Comparison of ENCODE assay signal across 10 cellular contexts in the genomic region with DNA sequence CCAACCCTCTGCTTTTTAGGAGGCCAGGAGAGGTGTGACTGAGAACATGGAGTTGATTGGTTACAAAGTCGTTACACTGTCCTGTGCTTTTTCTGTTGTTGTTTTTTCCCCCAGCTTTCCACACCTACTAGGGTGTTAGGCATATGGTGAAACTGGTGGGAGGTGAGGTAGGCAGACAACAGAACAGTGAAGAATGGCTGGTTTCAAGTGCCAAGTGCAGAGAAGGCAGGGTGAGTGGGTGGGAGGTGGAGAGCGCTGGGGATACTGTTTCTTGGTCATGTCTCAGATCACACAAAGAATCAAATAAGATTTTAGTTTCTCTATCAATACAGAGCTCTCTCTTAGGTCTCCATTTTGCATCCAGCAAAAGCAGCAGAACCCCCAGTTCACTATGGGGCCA. TPM values are rescaled to one million over a fixed set of nuclear protein-coding genes. Genes with fewer than 3 reads are reported as not detected.
DNase-seq lines count a peak whose midpoint lies in the region; ATAC-seq, FAIRE-seq and TF ChIP-seq lines count a peak whose summit lies in the region.
"Had no signal": no experiment of that assay in that cellular context is flagged by ENCODE, and none has a peak within 500 bp of the region (broad histone marks: within the 10 kb centered on the region; RNA-seq: fewer than 3 reads in every experiment).

No MANE protein-coding gene starts in this region.

- H3K4me3 ChIP-seq in GM12878 (no peak overlapping the region), neural cell (ENCODE audit: low read length) (peak overlapping the region; percentile 98)
- H3K4me3 ChIP-seq: lung had no signal

- H3K27me3 ChIP-seq in GM12878 (replicated peaks in 1 of 2; ENCODE audit: control insufficient read depth in 2 of 2, insufficient read depth in 2 of 2, low read length in 1 of 2) (no peaks in the 10 kb centered on the region), neural cell (ENCODE audit: insufficient read depth, low read depth, low read length) (no peaks in the 10 kb centered on the region)

- CTCF ChIA-PET in GM12878 (lab: Yijun Ruan, JAX), result interaction anchor here (0.7 to 1.2 kb wide), 4 partner anchors 9 to 398 kb away, joined by 3 to 6 read pairs (median 4); no protein-coding TSS in a partner anchor
- CTCF ChIA-PET in HEK293T (lab: Yijun Ruan, JAX), result no interaction called here

- H3K27ac ChIP-seq in GM12878 (ENCODE audit: control insufficient read depth, insufficient read depth) (no peak overlapping the region), neural cell (ENCODE audit: low read length) (peak overlapping the region; percentile 82), temporal lobe (ENCODE audit: low read depth, low read length) (peak overlapping the region; percentile 84)

- H3K9ac ChIP-seq in GM12878 (ENCODE audit: control insufficient read depth, insufficient read depth, low read length), result no peak overlapping the region
- H3K9ac ChIP-seq in neural cell (ENCODE audit: low read length), result peak overlapping the region; percentile 96

- TF ChIP-seq RAD21 in GM12878 (IDR thresholded peaks at IDR 0.05; ENCODE audit: insufficient read depth, low read depth, low read length) (no peak), neural cell (conservative IDR thresholded peaks at IDR 0.05) (no peak)

- 0 out of 4 replicates have a peak, but pooled peaks of 1 of the 2 experiments have one; percentile 30 for TF ChIP-seq EP300 in GM12878 (IDR thresholded peaks at IDR 0.05; ENCODE audit: borderline replicate concordance in 1 of 2, control insufficient read depth in 1 of 2, low read depth in 2 of 2, low read length in 2 of 2)
- no peak for TF ChIP-seq EP300 in neural cell (conservative IDR thresholded peaks at IDR 0.05; ENCODE audit: poor library complexity, severe bottlenecking)

- no peaks in the 10 kb centered on the region for H4K20me1 ChIP-seq in GM12878 (ENCODE audit: control insufficient read depth, insufficient read depth)
- H4K20me1 ChIP-seq in neural cell (ENCODE audit: insufficient read depth), result peaks cover 10% of the 10 kb centered on the region

- intact Hi-C loops in GM12878 (cut with micrococcal nuclease; ENCODE audit: unreplicated experiment), result loop anchor here (5.0 to 10.0 kb wide), 2 partner anchors 43 to 135 kb away; a partner anchor contains a TSS

- H3K36me3 ChIP-seq in GM12878 (ENCODE audit: control insufficient read depth in 2 of 2, insufficient read depth in 2 of 2, low read length in 1 of 2) (no peaks in the 10 kb centered on the region), neural cell (ENCODE audit: insufficient read depth, low read length) (no peaks in the 10 kb centered on the region)

- no peak for DNase-seq in activated CD4-positive, CD25-positive, alpha-beta regulatory T cell (lab: John Stamatoyannopoulos, UW)
- DNase-seq in GM12878 (ENCODE audit: low read depth, low spot score) (no peak), HEK293T (ENCODE audit: extremely low spot score) (no peak)
- DNase-seq: ACHN had no signal

- no peaks in the 10 kb centered on the region for H3K9me3 ChIP-seq in GM12878 (replicated peaks; ENCODE audit: control insufficient read depth, insufficient read depth, low read length)
- no peaks in the 10 kb centered on the region for H3K9me3 ChIP-seq in neural cell (ENCODE audit: low read length)

- peaks cover 22% of the 10 kb centered on the region for H3K79me2 ChIP-seq in GM12878 (ENCODE audit: control insufficient read depth, insufficient read depth, low read length)
- H3K79me2 ChIP-seq in neural cell (replicated peaks; ENCODE audit: insufficient read depth, low read length), result peaks cover 28% of the 10 kb centered on the region

- POLR2A ChIA-PET in GM12878 (lab: Charles Lee) (interaction anchor here (0.5 to 3.8 kb wide), 12 partner anchors 10 to 195 kb away, joined by 3 to 19 read pairs (median 6); a partner anchor contains a TSS), HEK293T (lab: Yijun Ruan, JAX) (interaction anchor here (0.6 to 3.2 kb wide), 6 partner anchors 9 to 222 kb away, joined by 3 to 22 read pairs (median 3); a partner anchor contains a TSS)

- 26% methylated on average over 2 of the region's 2 CpGs for WGBS in GM12878 (ENCODE audit: insufficient coverage, insufficient replicate concordance, low lambda C conversion rate, missing lambda C conversion rate)

- peaks cover 11% of the 10 kb centered on the region for H3K4me1 ChIP-seq in GM12878 (ENCODE audit: control insufficient read depth, insufficient read depth, low read length)

- RAD21 ChIA-PET in GM12878 (lab: Charles Lee; ENCODE audit: unreplicated experiment), result interaction anchor here (0.9 to 2.2 kb wide), 9 partner anchors 9 to 268 kb away, joined by 3 to 12 read pairs (median 5); a partner anchor contains a TSS

- ATAC-seq in activated CD4-positive, CD25-positive, alpha-beta regulatory T cell treated with anti-CD3 and anti-CD28 coated beads, Interleukin-2, amount 50 U/mL, for 24 hours, result peak; percentile 10 to 25
- ATAC-seq in GM12878, result no peak
- ATAC-seq in HG03520 (IDR thresholded peaks at IDR 0.05; ENCODE audit: unreplicated experiment), result no peak
- ATAC-seq in HG02884 (IDR thresholded peaks at IDR 0.05; ENCODE audit: unreplicated experiment), result no peak

- no peak overlapping the region for H3K4me2 ChIP-seq in GM12878 (ENCODE audit: control insufficient read depth, insufficient read depth)
- H3K4me2 ChIP-seq in neural cell (ENCODE audit: low read length), result peak overlapping the region; percentile 87

- SMC1A ChIA-PET in GM12878 (lab: Charles Lee; ENCODE audit: uncharacterized antibody, unreplicated experiment), result interaction anchor here (0.6 to 4.5 kb wide), 10 partner anchors 8 to 131 kb away, joined by 3 to 20 read pairs (median 6); a partner anchor contains a TSS

- no TSS peak for BruUV-seq in GM12878 (replicated peaks; lab: Mats Ljungman, UMichigan)

- TF ChIP-seq POLR2A in GM12878 (IDR thresholded peaks at IDR 0.05; ENCODE audit: low read depth, low read length), result no peak

- H3F3A ChIP-seq in neural cell (ENCODE audit: insufficient read depth, low read length, poor library complexity, severe bottlenecking), result peaks cover 12% of the 10 kb centered on the region

- TF ChIP-seq CTCF in GM12878 (IDR thresholded peaks at IDR 0.05 in 2 of 3, conservative IDR thresholded peaks at IDR 0.05 in 1 of 3; ENCODE audit: control insufficient read depth in 2 of 3, extremely low read depth in 1 of 3, insufficient read depth in 1 of 3, low read depth in 3 of 3, low read length in 3 of 3) (no peak), neural cell (IDR thresholded peaks at IDR 0.05; ENCODE audit: poor library complexity, severe bottlenecking) (no peak)

- H3K9me2 ChIP-seq in neural cell (ENCODE audit: insufficient read depth, low read length), result no peaks in the 10 kb centered on the region

- no peak for FAIRE-seq in GM12878 (lab: Jason Lieb, UNC)

- H2AFZ ChIP-seq in GM12878 (ENCODE audit: control insufficient read depth, low read depth, low read length) (no peak overlapping the region), neural cell (ENCODE audit: low read depth, low read length) (peak overlapping the region; percentile 35)

- in situ Hi-C loops in GM12878 (cut with MboI), result no loop called here

TF ChIP-seq in GM12878, 131 proteins besides CTCF, POLR2A, EP300 and RAD21 (continues in another document):
- TF ChIP-seq IKZF2 (IDR thresholded peaks at IDR 0.05) (peak; percentile 55 to 75; a peak in 2 of 4 replicates), ATF7 (IDR thresholded peaks at IDR 0.05; ENCODE audit: low read depth) (peak; percentile 67)

TF ChIP-seq in neural cell, 6 proteins besides CTCF, POLR2A, EP300 and RAD21 (continues in another document):
- TF ChIP-seq EZH2 (IDR thresholded peaks at IDR 0.05; ENCODE audit: borderline replicate concordance, insufficient read depth, low read length, poor library complexity, severe bottlenecking), result no peak

RNA-seq across cellular contexts. Expression of a gene that starts 2.2 kb away (rescaled TPM):
- 455 and 507 TPM in 2 replicates for total RNA-seq in GM12878 (2013; cell fraction: nucleolus; rRNA removed)
- total RNA-seq in GM12878 (2014; rRNA removed) (117 and 149 TPM in 2 replicates), GM12878 (2014; rRNA removed; fragmentation: Illumina TruSeq; extraction: Trizol) (72.8 and 76.4 TPM in 2 replicates), GM12878 (2021) (151 and 156 TPM in 2 replicates), temporal lobe (862 TPM)
- 62.4 TPM for polyA plus RNA-seq in GM12878 (2011; ENCODE audit: low read depth)
- polyA plus RNA-seq in GM12878 (2011; rRNA removed) (77.5 and 123 TPM in 2 replicates), GM12878 (2014; fragmentation: Illumina TruSeq; extraction: Trizol) (52.9 and 70.9 TPM in 2 replicates), GM12878 (2014; fragmentation: Nextera tagmentation; extraction: Ambion mirVana) (10 to 100 TPM; 18.7 to 46.9 TPM), GM12878 (2014; rRNA removed) (104 and 116 TPM in 2 replicates), GM12878 (2016; fragmentation: Nextera tagmentation; extraction: Ambion mirVana) (10 to 100 TPM; 65.0 to 66.1 TPM), neural cell (287 and 353 TPM in 2 replicates)
- polyA plus RNA-seq in GM12878 (2011; cell fraction: cytosol; rRNA removed), result 175 and 179 TPM in 2 replicates
- 662 and 1,244 TPM in 2 replicates for polyA plus RNA-seq in GM12878 (2011; cell fraction: nucleus; rRNA removed)
- 83.4 and 103 TPM in 2 replicates for polyA plus RNA-seq in GM12878 (2012)
- polyA minus RNA-seq in GM12878 (2011; rRNA and poly(A)+ RNA removed), result 228 and 314 TPM in 2 replicates
- polyA minus RNA-seq in GM12878 (2011; cell fraction: cytosol; rRNA and poly(A)+ RNA removed), result 87.0 and 88.2 TPM in 2 replicates
- polyA minus RNA-seq in GM12878 (2011; cell fraction: nucleus; rRNA and poly(A)+ RNA removed), result 230 and 517 TPM in 2 replicates
- 653 and 675 TPM in 2 replicates for polyA minus RNA-seq in neural cell

RNA-seq across cellular contexts. Expression of a gene that starts 45.7 kb away (rescaled TPM):
- total RNA-seq in GM12878 (2013; cell fraction: nucleolus; rRNA removed), result 23.3 and 25.1 TPM in 2 replicates
- total RNA-seq in GM12878 (2014; rRNA removed) (37.7 and 40.1 TPM in 2 replicates), GM12878 (2014; rRNA removed; fragmentation: Illumina TruSeq; extraction: Trizol) (35.7 and 37.7 TPM in 2 replicates), GM12878 (2021) (36.9 and 37.2 TPM in 2 replicates), temporal lobe (17.5 TPM)
- 17.1 TPM for polyA plus RNA-seq in GM12878 (2011; ENCODE audit: low read depth)
- polyA plus RNA-seq in GM12878 (2011; rRNA removed) (52.0 and 63.5 TPM in 2 replicates), GM12878 (2014; fragmentation: Illumina TruSeq; extraction: Trizol) (38.4 and 38.5 TPM in 2 replicates), GM12878 (2014; fragmentation: Nextera tagmentation; extraction: Ambion mirVana) (10 to 100 TPM; 17.4 to 18.6 TPM), GM12878 (2014; rRNA removed) (26.8 and 30.3 TPM in 2 replicates), GM12878 (2016; fragmentation: Nextera tagmentation; extraction: Ambion mirVana) (10 to 100 TPM; 49.0 to 49.1 TPM), neural cell (29.6 and 33.2 TPM in 2 replicates)
- polyA plus RNA-seq in GM12878 (2011; cell fraction: cytosol; rRNA removed), result 40.5 and 42.8 TPM in 2 replicates
- 31.9 and 34.2 TPM in 2 replicates for polyA plus RNA-seq in GM12878 (2011; cell fraction: nucleus; rRNA removed)
- 20.7 and 26.9 TPM in 2 replicates for polyA plus RNA-seq in GM12878 (2012)
- 58.7 and 72.1 TPM in 2 replicates for polyA minus RNA-seq in GM12878 (2011; rRNA and poly(A)+ RNA removed)
- polyA minus RNA-seq in GM12878 (2011; cell fraction: cytosol; rRNA and poly(A)+ RNA removed), result 23.6 and 30.2 TPM in 2 replicates
- polyA minus RNA-seq in GM12878 (2011; cell fraction: nucleus; rRNA and poly(A)+ RNA removed), result 8.0 and 13.6 TPM in 2 replicates
- 39.9 and 41.6 TPM in 2 replicates for polyA minus RNA-seq in neural cell

Comparison
In these comparisons a context has a peak if more than half of its experiments do, and no peak if none do; other contexts are left out.
1. ATAC-seq: peak in activated CD4-positive, CD25-positive, alpha-beta regulatory T cell treated with anti-CD3 and anti-CD28 coated beads, Interleukin-2, amount 50 U/mL, for 24 hours (2 of 2); none in GM12878 (single experiment), HG03520 (single experiment) and HG02884 (single experiment).